20 cellular contexts compared by ENCODE assay signal in genomic region chr5:177041936-177042335, GRCh38.
"Had no signal": no experiment of that assay in that cellular context is flagged by ENCODE, and none has a peak within 500 bp of the region (broad histone marks: within the 10 kb centered on the region; RNA-seq: fewer than 3 reads in every experiment).

No MANE protein-coding gene starts in this region.

- H3K4me2 ChIP-seq: KMS-11 had no signal

- H3K9ac ChIP-seq: KMS-11 had no signal

- ATAC-seq: activated CD4-positive, alpha-beta T cell treated with anti-CD3 and anti-CD28 coated beads for 36 hours; activated naive CD4-positive, alpha-beta T cell treated with anti-CD3 and anti-CD28 coated beads, Interleukin-2, amount 50 U/mL, for 72 hours; activated naive CD8-positive, alpha-beta T cell treated with anti-CD3 and anti-CD28 coated beads, Interleukin-2, amount 50 U/mL, for 24 hours had no signal

- H3K9me3 ChIP-seq: ascending aorta had no signal

- DNase-seq: activated CD4-positive, alpha-beta memory T cell treated with anti-CD3 and anti-CD28 coated beads, Interleukin-2, amount 10 ng/mL, durations not matched to agents 7 days and 5 days; activated CD4-positive, alpha-beta T cell treated with anti-CD3 and anti-CD28 coated beads for 36 hours; activated CD4-positive, alpha-beta T cell treated with anti-CD3 and anti-CD28 coated beads, Interleukin-2, amount 50 U/mL, for 1 hour; activated effector memory CD4-positive, alpha-beta T cell treated with Interleukin-2 at 50 U/mL for 16 hours; activated naive CD4-positive, alpha-beta T cell; activated naive CD8-positive, alpha-beta T cell treated with anti-CD3 and anti-CD28 coated beads, Interleukin-2, amount 50 U/mL, for 24 hours; activated T-cell treated with anti-CD3 and anti-CD28 coated beads for 4 hours; amniotic stem cell; cerebellar nuclear complex; NCI-H1105 treated with DMSO at 0.1 percent for 48 hours; NCI-H146; NCI-H187 treated with DMSO at 0.1 percent for 48 hours; NCI-H2081 treated with DMSO at 0.1 percent for 48 hours; NCI-H446; NCI-H524; SIG-M5; WERI-Rb-1 had no signal

- H3K4me3 ChIP-seq: ascending aorta had no signal

- H3K27me3 ChIP-seq: ascending aorta had no signal

- H3K27ac ChIP-seq: KMS-11, WERI-Rb-1 had no signal
